In the genomic region with DNA sequence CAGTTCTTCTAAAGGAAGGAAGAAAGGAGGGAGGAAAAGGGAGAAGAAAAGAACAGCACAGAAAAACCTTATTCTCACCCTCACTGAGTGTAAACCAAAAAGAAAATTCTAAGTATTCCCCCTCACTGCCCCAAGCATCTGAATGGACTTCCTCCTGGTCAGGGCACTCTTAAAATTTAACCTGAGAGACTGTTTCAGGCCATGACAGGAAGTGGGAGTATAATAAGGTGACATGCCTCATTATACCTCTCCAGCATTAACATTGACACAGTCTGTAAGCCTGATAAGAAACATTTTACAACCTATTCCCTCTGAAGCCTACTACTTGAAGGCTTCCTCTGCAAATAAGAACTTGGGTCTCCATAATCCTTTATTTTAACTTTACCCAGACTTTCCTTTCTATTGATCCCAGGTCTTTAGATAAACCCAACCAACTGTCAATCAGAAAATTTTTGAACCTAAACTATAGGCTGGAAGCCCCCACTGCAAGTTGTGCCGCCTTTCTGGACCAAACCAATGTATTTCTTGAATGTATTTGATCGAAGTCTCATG, we compare ENCODE assay signal across 1 cellular context.
TF ChIP-seq lines count a peak whose summit lies in the region.

No MANE protein-coding gene starts in this region.

TF ChIP-seq in H1, 55 proteins besides CTCF, POLR2A, EP300 and RAD21:
- TF ChIP-seq KDM1A (IDR thresholded peaks at IDR 0.05; ENCODE audit: borderline replicate concordance, low read length): no peak
